ENCODE assay signal across 23 cellular contexts in the genomic region with DNA sequence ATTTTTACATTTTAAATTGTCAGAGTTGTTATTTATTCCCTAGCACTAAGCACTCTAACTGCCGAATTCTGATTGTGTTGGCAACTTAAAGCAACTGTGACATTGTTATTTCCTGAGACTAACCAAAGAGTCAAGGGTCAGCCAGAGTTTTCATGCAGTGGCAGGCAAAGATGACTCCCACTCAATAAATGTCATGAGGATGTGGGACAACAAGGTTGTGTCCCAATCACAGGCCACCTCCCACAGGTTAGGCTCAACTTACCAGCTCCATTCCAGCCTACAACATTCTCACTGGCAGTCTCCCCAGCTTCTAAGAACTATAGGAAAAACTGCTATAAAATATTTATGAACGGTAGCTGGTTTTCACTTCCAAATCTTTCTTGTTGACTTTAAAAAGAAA.
"Had no signal": no experiment of that assay in that cellular context is flagged by ENCODE, and none has a peak within 500 bp of the region (broad histone marks: within the 10 kb centered on the region; RNA-seq: fewer than 3 reads in every experiment).

No MANE protein-coding gene starts in this region.

- DNase-seq: IMR-90, Kasumi-1, MG63, MV-4-11, NCI-H1092, NCI-H1105 treated with DMSO at 0.1 percent for 48 hours, NCI-H1417 treated with DMSO at 0.1 percent for 48 hours, NCI-H146, NCI-H1694 treated with DMSO at 0.1 percent for 48 hours, NCI-H1930, NCI-H2081, NCI-H2107, NCI-H2227 treated with DMSO at 0.1 percent for 48 hours, NCI-H524, NCI-H526 treated with DMSO at 0.1 percent for 48 hours, NCI-H748 treated with DMSO at 0.1 percent for 48 hours, Right ventricle myocardium superior, RPMI8226, SIG-M5 had no signal

- H3K4me1 ChIP-seq: SJSA1 had no signal

- H3K36me3 ChIP-seq: MG63, SJSA1 had no signal

- H3K27ac ChIP-seq: KMS-11, SJSA1, SK-N-MC had no signal

- ATAC-seq: HepG2 had no signal

- H3K4me3 ChIP-seq: MG63, SJSA1, SK-N-MC had no signal

- H3K27me3 ChIP-seq: MG63, SJSA1 had no signal

- H3K9me3 ChIP-seq: MG63, SJSA1 had no signal
